1 cellular context compared by ENCODE assay signal in the genomic region with DNA sequence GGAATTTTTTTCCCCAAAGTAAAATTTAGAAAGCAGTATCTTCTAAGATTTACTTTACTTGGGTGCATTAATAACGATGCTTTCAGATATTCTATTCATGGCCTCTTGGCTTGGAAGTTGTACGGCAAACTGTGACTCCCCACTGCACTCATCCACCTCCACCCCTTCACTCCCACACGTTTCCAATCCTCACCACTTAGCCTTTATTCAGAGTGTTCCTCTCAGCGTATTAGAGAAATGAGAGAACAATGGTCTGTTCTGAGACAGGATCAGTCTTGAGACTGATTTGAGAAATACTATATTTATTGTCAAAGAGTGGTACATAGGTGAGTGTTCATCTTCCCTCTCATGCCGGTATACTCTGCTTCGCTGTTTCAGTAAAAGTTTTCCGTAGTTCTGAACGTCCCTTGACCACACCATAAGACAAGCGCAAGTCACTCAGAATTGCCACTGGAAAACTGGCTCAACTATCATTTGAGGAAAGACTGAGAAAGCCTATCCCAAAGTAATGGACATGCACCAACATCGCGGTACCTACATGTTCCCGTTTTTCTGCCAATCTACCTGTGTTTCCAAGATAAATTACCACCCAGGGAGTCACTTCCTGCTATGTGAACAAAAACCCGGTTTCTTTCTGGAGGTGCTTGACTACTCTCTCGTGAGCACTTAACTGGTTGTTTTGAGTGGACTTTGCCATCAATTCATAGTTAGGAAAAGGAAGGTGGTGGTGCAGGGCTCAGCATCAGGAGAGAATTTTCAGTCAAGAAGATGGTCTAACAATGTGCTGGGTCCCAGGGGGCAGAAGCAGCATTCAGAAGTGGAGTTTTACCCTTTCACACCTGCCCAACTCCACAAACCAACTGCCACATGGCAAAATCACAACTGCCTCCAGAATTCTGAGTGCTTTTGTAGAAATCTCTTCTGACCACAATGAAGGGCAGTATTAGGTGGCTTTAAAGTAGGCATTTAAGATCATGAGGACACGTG.
TF ChIP-seq lines count a peak whose summit lies in the region.

No MANE protein-coding gene starts in this region.

TF ChIP-seq in HepG2, 621 proteins besides CTCF, POLR2A, EP300 and RAD21 (continued from another document and continues in another):
- TF ChIP-seq ADNP (CRISPR knock-in tag; IDR thresholded peaks at IDR 0.05): no peak
- TF ChIP-seq, protein P1, sequence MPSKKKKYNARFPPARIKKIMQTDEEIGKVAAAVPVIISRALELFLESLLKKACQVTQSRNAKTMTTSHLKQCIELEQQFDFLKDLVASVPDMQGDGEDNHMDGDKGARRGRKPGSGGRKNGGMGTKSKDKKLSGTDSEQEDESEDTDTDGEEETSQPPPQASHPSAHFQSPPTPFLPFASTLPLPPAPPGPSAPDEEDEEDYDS (CRISPR knock-in tag; IDR thresholded peaks at IDR 0.05): no peak
- TF ChIP-seq NFYC (CRISPR knock-in tag; IDR thresholded peaks at IDR 0.05): no peak
- no peak for TF ChIP-seq GATAD2A (CRISPR knock-in tag; IDR thresholded peaks at IDR 0.05)
- no peak for TF ChIP-seq PCBP2 (optimal IDR thresholded peaks at IDR 0.05; ENCODE audit: low read depth, low read length, poor library complexity, severe bottlenecking)
- TF ChIP-seq, protein P2, sequence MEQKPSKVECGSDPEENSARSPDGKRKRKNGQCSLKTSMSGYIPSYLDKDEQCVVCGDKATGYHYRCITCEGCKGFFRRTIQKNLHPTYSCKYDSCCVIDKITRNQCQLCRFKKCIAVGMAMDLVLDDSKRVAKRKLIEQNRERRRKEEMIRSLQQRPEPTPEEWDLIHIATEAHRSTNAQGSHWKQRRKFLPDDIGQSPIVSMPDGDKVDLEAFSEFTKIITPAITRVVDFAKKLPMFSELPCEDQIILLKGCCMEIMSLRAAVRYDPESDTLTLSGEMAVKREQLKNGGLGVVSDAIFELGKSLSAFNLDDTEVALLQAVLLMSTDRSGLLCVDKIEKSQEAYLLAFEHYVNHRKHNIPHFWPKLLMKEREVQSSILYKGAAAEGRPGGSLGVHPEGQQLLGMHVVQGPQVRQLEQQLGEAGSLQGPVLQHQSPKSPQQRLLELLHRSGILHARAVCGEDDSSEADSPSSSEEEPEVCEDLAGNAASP (CRISPR knock-in tag; IDR thresholded peaks at IDR 0.05; ENCODE audit: borderline replicate concordance): no peak
- TF ChIP-seq RFX5 (IDR thresholded peaks at IDR 0.05; ENCODE audit: low read depth, low read length): no peak
- TF ChIP-seq MEIS2 (CRISPR knock-in tag; IDR thresholded peaks at IDR 0.05): no peak
- TF ChIP-seq SAFB2 (CRISPR knock-in tag; IDR thresholded peaks at IDR 0.05; ENCODE audit: borderline replicate concordance, low read depth): 0 out of 2 replicates have a peak, but pooled peaks have one; percentile 22
- TF ChIP-seq, protein P3, sequence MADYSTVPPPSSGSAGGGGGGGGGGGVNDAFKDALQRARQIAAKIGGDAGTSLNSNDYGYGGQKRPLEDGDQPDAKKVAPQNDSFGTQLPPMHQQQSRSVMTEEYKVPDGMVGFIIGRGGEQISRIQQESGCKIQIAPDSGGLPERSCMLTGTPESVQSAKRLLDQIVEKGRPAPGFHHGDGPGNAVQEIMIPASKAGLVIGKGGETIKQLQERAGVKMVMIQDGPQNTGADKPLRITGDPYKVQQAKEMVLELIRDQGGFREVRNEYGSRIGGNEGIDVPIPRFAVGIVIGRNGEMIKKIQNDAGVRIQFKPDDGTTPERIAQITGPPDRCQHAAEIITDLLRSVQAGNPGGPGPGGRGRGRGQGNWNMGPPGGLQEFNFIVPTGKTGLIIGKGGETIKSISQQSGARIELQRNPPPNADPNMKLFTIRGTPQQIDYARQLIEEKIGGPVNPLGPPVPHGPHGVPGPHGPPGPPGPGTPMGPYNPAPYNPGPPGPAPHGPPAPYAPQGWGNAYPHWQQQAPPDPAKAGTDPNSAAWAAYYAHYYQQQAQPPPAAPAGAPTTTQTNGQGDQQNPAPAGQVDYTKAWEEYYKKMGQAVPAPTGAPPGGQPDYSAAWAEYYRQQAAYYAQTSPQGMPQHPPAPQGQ (CRISPR knock-in tag; IDR thresholded peaks at IDR 0.05; ENCODE audit: borderline replicate concordance): no peak
- TF ChIP-seq, protein P4, sequence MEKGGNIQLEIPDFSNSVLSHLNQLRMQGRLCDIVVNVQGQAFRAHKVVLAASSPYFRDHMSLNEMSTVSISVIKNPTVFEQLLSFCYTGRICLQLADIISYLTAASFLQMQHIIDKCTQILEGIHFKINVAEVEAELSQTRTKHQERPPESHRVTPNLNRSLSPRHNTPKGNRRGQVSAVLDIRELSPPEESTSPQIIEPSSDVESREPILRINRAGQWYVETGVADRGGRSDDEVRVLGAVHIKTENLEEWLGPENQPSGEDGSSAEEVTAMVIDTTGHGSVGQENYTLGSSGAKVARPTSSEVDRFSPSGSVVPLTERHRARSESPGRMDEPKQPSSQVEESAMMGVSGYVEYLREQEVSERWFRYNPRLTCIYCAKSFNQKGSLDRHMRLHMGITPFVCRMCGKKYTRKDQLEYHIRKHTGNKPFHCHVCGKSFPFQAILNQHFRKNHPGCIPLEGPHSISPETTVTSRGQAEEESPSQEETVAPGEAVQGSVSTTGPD (CRISPR knock-in tag; IDR thresholded peaks at IDR 0.05): no peak
- TF ChIP-seq MTF1 (CRISPR knock-in tag; IDR thresholded peaks at IDR 0.05): no peak
- TF ChIP-seq, protein P5, sequence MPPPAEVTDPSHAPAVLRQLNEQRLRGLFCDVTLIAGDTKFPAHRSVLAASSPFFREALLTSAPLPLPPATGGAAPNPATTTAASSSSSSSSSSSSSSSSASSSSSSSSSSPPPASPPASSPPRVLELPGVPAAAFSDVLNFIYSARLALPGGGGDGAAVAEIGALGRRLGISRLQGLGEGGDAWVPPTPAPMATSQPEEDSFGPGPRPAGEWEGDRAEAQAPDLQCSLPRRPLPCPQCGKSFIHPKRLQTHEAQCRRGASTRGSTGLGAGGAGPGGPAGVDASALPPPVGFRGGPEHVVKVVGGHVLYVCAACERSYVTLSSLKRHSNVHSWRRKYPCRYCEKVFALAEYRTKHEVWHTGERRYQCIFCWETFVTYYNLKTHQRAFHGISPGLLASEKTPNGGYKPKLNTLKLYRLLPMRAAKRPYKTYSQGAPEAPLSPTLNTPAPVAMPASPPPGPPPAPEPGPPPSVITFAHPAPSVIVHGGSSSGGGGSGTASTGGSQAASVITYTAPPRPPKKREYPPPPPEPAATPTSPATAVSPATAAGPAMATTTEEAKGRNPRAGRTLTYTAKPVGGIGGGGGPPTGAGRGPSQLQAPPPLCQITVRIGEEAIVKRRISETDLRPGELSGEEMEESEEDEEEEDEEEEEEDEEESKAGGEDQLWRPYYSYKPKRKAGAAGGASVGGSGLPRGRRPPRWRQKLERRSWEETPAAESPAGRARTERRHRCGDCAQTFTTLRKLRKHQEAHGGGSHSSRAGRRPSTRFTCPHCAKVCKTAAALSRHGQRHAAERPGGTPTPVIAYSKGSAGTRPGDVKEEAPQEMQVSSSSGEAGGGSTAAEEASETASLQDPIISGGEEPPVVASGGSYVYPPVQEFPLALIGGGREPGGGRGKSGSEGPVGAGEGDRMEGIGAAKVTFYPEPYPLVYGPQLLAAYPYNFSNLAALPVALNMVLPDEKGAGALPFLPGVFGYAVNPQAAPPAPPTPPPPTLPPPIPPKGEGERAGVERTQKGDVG (CRISPR knock-in tag; IDR thresholded peaks at IDR 0.05; ENCODE audit: borderline replicate concordance): no peak
- TF ChIP-seq TEAD3 (CRISPR knock-in tag; optimal IDR thresholded peaks at IDR 0.05; ENCODE audit: borderline replicate concordance): no peak
- no peak for TF ChIP-seq TAF15 (IDR thresholded peaks at IDR 0.05; ENCODE audit: low read depth, low read length, poor library complexity, severe bottlenecking)
- TF ChIP-seq, protein P6, sequence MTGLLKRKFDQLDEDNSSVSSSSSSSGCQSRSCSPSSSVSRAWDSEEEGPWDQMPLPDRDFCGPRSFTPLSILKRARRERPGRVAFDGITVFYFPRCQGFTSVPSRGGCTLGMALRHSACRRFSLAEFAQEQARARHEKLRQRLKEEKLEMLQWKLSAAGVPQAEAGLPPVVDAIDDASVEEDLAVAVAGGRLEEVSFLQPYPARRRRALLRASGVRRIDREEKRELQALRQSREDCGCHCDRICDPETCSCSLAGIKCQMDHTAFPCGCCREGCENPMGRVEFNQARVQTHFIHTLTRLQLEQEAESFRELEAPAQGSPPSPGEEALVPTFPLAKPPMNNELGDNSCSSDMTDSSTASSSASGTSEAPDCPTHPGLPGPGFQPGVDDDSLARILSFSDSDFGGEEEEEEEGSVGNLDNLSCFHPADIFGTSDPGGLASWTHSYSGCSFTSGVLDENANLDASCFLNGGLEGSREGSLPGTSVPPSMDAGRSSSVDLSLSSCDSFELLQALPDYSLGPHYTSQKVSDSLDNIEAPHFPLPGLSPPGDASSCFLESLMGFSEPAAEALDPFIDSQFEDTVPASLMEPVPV (CRISPR knock-in tag; IDR thresholded peaks at IDR 0.05): no peak
- no peak for TF ChIP-seq ZNF839 (CRISPR knock-in tag; IDR thresholded peaks at IDR 0.05; ENCODE audit: borderline replicate concordance)
- TF ChIP-seq TRIM24 (CRISPR knock-in tag; IDR thresholded peaks at IDR 0.05): no peak
- TF ChIP-seq, protein P7, sequence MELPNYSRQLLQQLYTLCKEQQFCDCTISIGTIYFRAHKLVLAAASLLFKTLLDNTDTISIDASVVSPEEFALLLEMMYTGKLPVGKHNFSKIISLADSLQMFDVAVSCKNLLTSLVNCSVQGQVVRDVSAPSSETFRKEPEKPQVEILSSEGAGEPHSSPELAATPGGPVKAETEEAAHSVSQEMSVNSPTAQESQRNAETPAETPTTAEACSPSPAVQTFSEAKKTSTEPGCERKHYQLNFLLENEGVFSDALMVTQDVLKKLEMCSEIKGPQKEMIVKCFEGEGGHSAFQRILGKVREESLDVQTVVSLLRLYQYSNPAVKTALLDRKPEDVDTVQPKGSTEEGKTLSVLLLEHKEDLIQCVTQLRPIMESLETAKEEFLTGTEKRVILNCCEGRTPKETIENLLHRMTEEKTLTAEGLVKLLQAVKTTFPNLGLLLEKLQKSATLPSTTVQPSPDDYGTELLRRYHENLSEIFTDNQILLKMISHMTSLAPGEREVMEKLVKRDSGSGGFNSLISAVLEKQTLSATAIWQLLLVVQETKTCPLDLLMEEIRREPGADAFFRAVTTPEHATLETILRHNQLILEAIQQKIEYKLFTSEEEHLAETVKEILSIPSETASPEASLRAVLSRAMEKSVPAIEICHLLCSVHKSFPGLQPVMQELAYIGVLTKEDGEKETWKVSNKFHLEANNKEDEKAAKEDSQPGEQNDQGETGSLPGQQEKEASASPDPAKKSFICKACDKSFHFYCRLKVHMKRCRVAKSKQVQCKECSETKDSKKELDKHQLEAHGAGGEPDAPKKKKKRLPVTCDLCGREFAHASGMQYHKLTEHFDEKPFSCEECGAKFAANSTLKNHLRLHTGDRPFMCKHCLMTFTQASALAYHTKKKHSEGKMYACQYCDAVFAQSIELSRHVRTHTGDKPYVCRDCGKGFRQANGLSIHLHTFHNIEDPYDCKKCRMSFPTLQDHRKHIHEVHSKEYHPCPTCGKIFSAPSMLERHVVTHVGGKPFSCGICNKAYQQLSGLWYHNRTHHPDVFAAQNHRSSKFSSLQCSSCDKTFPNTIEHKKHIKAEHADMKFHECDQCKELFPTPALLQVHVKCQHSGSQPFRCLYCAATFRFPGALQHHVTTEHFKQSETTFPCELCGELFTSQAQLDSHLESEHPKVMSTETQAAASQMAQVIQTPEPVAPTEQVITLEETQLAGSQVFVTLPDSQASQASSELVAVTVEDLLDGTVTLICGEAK (IDR thresholded peaks at IDR 0.05): no peak
- TF ChIP-seq, protein P7 (CRISPR knock-in tag; IDR thresholded peaks at IDR 0.05): no peak
- TF ChIP-seq, protein P8, sequence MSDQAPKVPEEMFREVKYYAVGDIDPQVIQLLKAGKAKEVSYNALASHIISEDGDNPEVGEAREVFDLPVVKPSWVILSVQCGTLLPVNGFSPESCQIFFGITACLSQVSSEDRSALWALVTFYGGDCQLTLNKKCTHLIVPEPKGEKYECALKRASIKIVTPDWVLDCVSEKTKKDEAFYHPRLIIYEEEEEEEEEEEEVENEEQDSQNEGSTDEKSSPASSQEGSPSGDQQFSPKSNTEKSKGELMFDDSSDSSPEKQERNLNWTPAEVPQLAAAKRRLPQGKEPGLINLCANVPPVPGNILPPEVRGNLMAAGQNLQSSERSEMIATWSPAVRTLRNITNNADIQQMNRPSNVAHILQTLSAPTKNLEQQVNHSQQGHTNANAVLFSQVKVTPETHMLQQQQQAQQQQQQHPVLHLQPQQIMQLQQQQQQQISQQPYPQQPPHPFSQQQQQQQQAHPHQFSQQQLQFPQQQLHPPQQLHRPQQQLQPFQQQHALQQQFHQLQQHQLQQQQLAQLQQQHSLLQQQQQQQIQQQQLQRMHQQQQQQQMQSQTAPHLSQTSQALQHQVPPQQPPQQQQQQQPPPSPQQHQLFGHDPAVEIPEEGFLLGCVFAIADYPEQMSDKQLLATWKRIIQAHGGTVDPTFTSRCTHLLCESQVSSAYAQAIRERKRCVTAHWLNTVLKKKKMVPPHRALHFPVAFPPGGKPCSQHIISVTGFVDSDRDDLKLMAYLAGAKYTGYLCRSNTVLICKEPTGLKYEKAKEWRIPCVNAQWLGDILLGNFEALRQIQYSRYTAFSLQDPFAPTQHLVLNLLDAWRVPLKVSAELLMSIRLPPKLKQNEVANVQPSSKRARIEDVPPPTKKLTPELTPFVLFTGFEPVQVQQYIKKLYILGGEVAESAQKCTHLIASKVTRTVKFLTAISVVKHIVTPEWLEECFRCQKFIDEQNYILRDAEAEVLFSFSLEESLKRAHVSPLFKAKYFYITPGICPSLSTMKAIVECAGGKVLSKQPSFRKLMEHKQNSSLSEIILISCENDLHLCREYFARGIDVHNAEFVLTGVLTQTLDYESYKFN (CRISPR knock-in tag; conservative IDR thresholded peaks at IDR 0.05): no peak
